In the genomic region with DNA sequence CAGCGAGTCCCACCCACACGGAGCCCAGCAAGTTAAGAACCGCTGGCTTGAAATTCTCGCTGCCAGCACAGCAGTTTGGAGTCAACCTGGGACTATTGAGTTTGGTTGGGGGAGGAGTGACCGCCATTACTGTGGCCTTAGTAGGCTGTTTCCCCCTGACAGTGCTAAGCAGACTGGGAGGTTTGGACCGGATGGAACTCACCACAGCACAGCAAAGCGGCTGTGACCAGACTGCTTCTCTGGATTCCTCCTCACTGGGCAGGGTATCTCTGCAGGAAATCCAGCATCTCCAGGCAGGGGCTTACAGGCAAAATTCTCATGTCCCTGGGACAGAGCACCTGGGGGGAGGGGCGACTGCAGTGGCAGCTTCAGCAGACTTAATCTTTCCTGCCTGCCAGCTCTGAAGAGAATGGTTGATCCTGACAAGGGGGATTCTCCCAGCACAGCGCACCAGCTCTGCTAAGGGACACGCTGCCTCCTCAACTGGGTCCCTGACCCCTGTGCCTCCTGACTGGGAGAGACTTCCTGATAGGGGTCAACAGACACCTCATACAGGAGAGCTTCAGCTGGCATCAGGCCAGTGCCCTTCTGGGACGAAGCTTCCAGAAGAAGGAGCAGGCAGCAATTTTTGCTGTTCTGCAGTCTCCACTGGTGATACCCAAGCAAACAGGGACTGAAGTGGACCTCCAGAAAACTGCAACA, we compare ENCODE assay signal across 28 cellular contexts.
"Had no signal": no experiment of that assay in that cellular context is flagged by ENCODE, and none has a peak within 500 bp of the region (broad histone marks: within the 10 kb centered on the region; RNA-seq: fewer than 3 reads in every experiment).

No MANE protein-coding gene starts in this region.

- H3K4me3 ChIP-seq: breast epithelium, esophagus muscularis mucosa, pancreas, skin epidermis, upper lobe of left lung, vagina had no signal

- H3K27ac ChIP-seq: breast epithelium, esophagus muscularis mucosa, pancreas, skin epidermis, upper lobe of left lung, vagina had no signal

- H3K36me3 Mint-ChIP-seq: mesothelial cell of epicardium; stimulated activated effector memory CD8-positive, alpha-beta T cell treated with anti-CD3 and anti-CD28 coated beads, Interleukin-12 subunit alpha, Interleukin-12 subunit beta, amount 100 ng/mL, for 72 hours had no signal

- H3K9me3 Mint-ChIP-seq: activated T-helper 2 cell treated with anti-CD3 and anti-CD28 coated beads, Interferon-gamma antibody, Interleukin-2, Interleukin-4, amounts not matched to agents 10 μg/mL and 5 μg/mL and 100 μg/mL, durations not matched to agents 14 hours and 24 hours and 36 hours had no signal

- H3K27me3 Mint-ChIP-seq: naive B cell; stimulated activated naive CD8-positive, alpha-beta T cell treated with anti-CD3 and anti-CD28 coated beads, Interleukin-15, Interleukin-2, amounts not matched to agents 100 ng/mL and 50 ng/mL, for 24 hours; T-helper 17 cell had no signal

- DNase-seq: activated CD4-positive, alpha-beta T cell treated with anti-CD3 and anti-CD28 coated beads for 1 hour; activated CD4-positive, alpha-beta T cell treated with anti-CD3 and anti-CD28 coated beads, Interleukin-2, amount 50 U/mL, for 1 hour; activated CD8-positive, alpha-beta T cell treated with anti-CD3 and anti-CD28 coated beads for 36 hours; activated T-cell treated with anti-CD3 and anti-CD28 coated beads, Interleukin-2, amount 50 U/mL, for 48 hours; central memory CD4-positive, alpha-beta T cell; foreskin melanocyte; islet precursor cell; left ventricle myocardium superior; naive B cell; nephron progenitor cell; nucleus accumbens; stimulated activated CD4-positive, alpha-beta T cell treated with anti-CD3 and anti-CD28 coated beads, Interleukin-12 subunit alpha, Interleukin-12 subunit beta, amount 100 ng/mL, for 4 hours; stimulated activated CD4-positive, alpha-beta T cell treated with anti-CD3 and anti-CD28 coated beads, Interleukin-4, amount 100 ng/mL, for 24 hours; substantia nigra; T-helper 17 cell; T1000 had no signal

- H3K9me3 ChIP-seq: pancreas, upper lobe of left lung, vagina had no signal

- H3K27ac Mint-ChIP-seq: activated CD8-positive, alpha-beta T cell treated with anti-CD3 and anti-CD28 coated beads for 36 hours; activated naive CD4-positive, alpha-beta T cell treated with anti-CD3 and anti-CD28 coated beads, Interleukin-2, amount 50 U/mL, for 72 hours; activated T-helper 2 cell treated with anti-CD3 and anti-CD28 coated beads, Interferon-gamma antibody, Interleukin-2, Interleukin-4, amounts not matched to agents 10 μg/mL and 5 μg/mL and 100 μg/mL, durations not matched to agents 14 hours and 24 hours and 36 hours; mesothelial cell of epicardium; naive B cell; nephron progenitor cell; stimulated activated effector memory CD8-positive, alpha-beta T cell treated with anti-CD3 and anti-CD28 coated beads, Interleukin-12 subunit alpha, Interleukin-12 subunit beta, amount 100 ng/mL, for 72 hours; stimulated activated naive CD8-positive, alpha-beta T cell treated with anti-CD3 and anti-CD28 coated beads, Interleukin-15, Interleukin-2, amounts not matched to agents 100 ng/mL and 50 ng/mL, for 24 hours; T-helper 17 cell had no signal

- H3K36me3 ChIP-seq: breast epithelium, esophagus muscularis mucosa, pancreas, upper lobe of left lung, vagina had no signal

- H3K4me1 ChIP-seq: breast epithelium, pancreas, upper lobe of left lung, vagina had no signal

- ATAC-seq: activated CD8-positive, alpha-beta T cell treated with anti-CD3 and anti-CD28 coated beads for 36 hours; activated naive CD4-positive, alpha-beta T cell treated with anti-CD3 and anti-CD28 coated beads, Interleukin-2, amount 50 U/mL, for 72 hours; left ventricle myocardium superior; pancreas; right cardiac atrium; stimulated activated effector memory CD8-positive, alpha-beta T cell treated with anti-CD3 and anti-CD28 coated beads, Interleukin-12 subunit alpha, Interleukin-12 subunit beta, amount 100 ng/mL, for 72 hours; T-helper 17 cell had no signal

- H3K4me1 Mint-ChIP-seq: mesothelial cell of epicardium; naive B cell; nephron progenitor cell; stimulated activated effector memory CD8-positive, alpha-beta T cell treated with anti-CD3 and anti-CD28 coated beads, Interleukin-12 subunit alpha, Interleukin-12 subunit beta, amount 100 ng/mL, for 72 hours; T-helper 17 cell had no signal

- H3K27me3 ChIP-seq: breast epithelium, esophagus muscularis mucosa, pancreas, upper lobe of left lung, vagina had no signal

- H3K4me3 Mint-ChIP-seq: activated CD8-positive, alpha-beta T cell treated with anti-CD3 and anti-CD28 coated beads for 36 hours; mesothelial cell of epicardium; naive B cell; nephron progenitor cell; stimulated activated effector memory CD8-positive, alpha-beta T cell treated with anti-CD3 and anti-CD28 coated beads, Interleukin-12 subunit alpha, Interleukin-12 subunit beta, amount 100 ng/mL, for 72 hours; stimulated activated naive CD8-positive, alpha-beta T cell treated with anti-CD3 and anti-CD28 coated beads, Interleukin-15, Interleukin-2, amounts not matched to agents 100 ng/mL and 50 ng/mL, for 24 hours; T-helper 17 cell had no signal
